ENCODE assay signal across 8 cellular contexts in genomic region chr16:48365030-48365600, GRCh38. TPM values are rescaled to one million over a fixed set of nuclear protein-coding genes. Genes with fewer than 3 reads are reported as not detected.
A peak's percentile ranks its signal among the peaks of the same experiment; 100 is the strongest.
DNase-seq lines count a peak whose midpoint lies in the region; ATAC-seq and TF ChIP-seq lines count a peak whose summit lies in the region.

No MANE protein-coding gene starts in this region.

- no peaks in the 10 kb centered on the region for H3K27me3 ChIP-seq in SJSA1 (replicated peaks)
- H3K27me3 ChIP-seq in psoas muscle (ENCODE audit: insufficient read depth in 3 of 3, low read length in 2 of 3), result no peaks in the 10 kb centered on the region

- peak overlapping the region; percentile 44 for H3K4me3 ChIP-seq in SJSA1
- H3K4me3 ChIP-seq in fibroblast of mammary gland (ENCODE audit: control insufficient read depth, low read depth, low read length), result peak overlapping the region; percentile 77
- peak overlapping the region; percentile 71 for H3K4me3 ChIP-seq in psoas muscle

- 23 to 42% (median 31%) methylated on average over 15 of the region's 15 CpGs for WGBS in psoas muscle, 3 donors

- DNase-seq in Daoy (ENCODE audit: low read depth), result peak; percentile 14
- peak in 1 of 2 experiments; percentile 9 for DNase-seq in SJSA1 (ENCODE audit: low read depth in 1 of 2, low spot score in 2 of 2)
- peak; percentile 44 for DNase-seq in fibroblast of mammary gland (ENCODE audit: low read depth)
- no peak for DNase-seq in psoas muscle

- peak; percentile 30 to 51 (median 32) for ATAC-seq in psoas muscle
- ATAC-seq in HG03108 (IDR thresholded peaks at IDR 0.05; ENCODE audit: unreplicated experiment), result no peak
- ATAC-seq in GM18858 (IDR thresholded peaks at IDR 0.05; ENCODE audit: unreplicated experiment), result no peak
- ATAC-seq in GM19467 (IDR thresholded peaks at IDR 0.05; ENCODE audit: unreplicated experiment), result no peak
- no peak for ATAC-seq in activated CD4-positive, CD25-positive, alpha-beta regulatory T cell treated with anti-CD3 and anti-CD28 coated beads, Interleukin-2, amount 50 U/mL, for 24 hours

- H3K36me3 ChIP-seq in SJSA1, result peaks cover 31% of the 10 kb centered on the region
- peaks cover 4 to 16% of the 10 kb centered on the region in 2 donors for H3K36me3 ChIP-seq in psoas muscle (ENCODE audit: insufficient read depth in 1 of 2, low read depth in 1 of 2)

- H3K27ac ChIP-seq in SJSA1, result no peak overlapping the region
- peak overlapping the region; percentile 88 for H3K27ac ChIP-seq in psoas muscle

- TF ChIP-seq CTCF in fibroblast of mammary gland (conservative IDR thresholded peaks at IDR 0.05; ENCODE audit: control insufficient read depth, insufficient read depth, low read depth, low read length) (no peak), psoas muscle (IDR thresholded peaks at IDR 0.05) (no peak)

- peaks cover 23% of the 10 kb centered on the region for H3K4me1 ChIP-seq in SJSA1 (replicated peaks)
- H3K4me1 ChIP-seq in psoas muscle, result peaks cover 62% of the 10 kb centered on the region

- intact Hi-C loops in psoas muscle (cut with DNase I), result loop anchor here in 1 of 2 donors (5.0 kb wide), 1 partner anchor 247 kb away; the partner anchor contains the start of gene N4BP1

- H3K9me3 ChIP-seq in SJSA1 (replicated peaks), result no peaks in the 10 kb centered on the region
- no peaks in the 10 kb centered on the region for H3K9me3 ChIP-seq in psoas muscle

RNA-seq across cellular contexts. Expression of gene SIAH1, which starts 20.1 kb away (rescaled TPM):
- total RNA-seq in Daoy (2014; rRNA removed; shearing (Covaris generic)), result 16.4 and 20.2 TPM in 2 replicates
- total RNA-seq in SJSA1 (2014; rRNA removed; shearing (Covaris generic)), result 34.8 and 36.7 TPM in 2 replicates
- 10 to 100 TPM; 16.2 to 26.0 (median 18.6) TPM for total RNA-seq in psoas muscle
- polyA plus RNA-seq in psoas muscle, result 10 to 100 TPM; 10.4 to 19.0 (median 16.2) TPM

Comparison
In these comparisons a context has a peak if more than half of its experiments do, and no peak if none do; other contexts are left out.
1. DNase-seq: peak in Daoy (single experiment) and fibroblast of mammary gland (single experiment); none in psoas muscle (0 of 2).
2. ATAC-seq: peak in psoas muscle (4 of 4); none in HG03108 (single experiment), GM18858 (single experiment), GM19467 (single experiment) and activated CD4-positive, CD25-positive, alpha-beta regulatory T cell treated with anti-CD3 and anti-CD28 coated beads, Interleukin-2, amount 50 U/mL, for 24 hours (0 of 2).
3. Peak in every context shown above with its lines, with median percentiles within 50 percentile points of each other: H3K4me3 ChIP-seq.